12 cellular contexts compared by ENCODE assay signal in genomic region chr17:47829870-47830269, GRCh38. TPM values are rescaled to one million over a fixed set of nuclear protein-coding genes. Genes with fewer than 3 reads are reported as not detected.
DNase-seq lines count a peak whose midpoint lies in the region; ATAC-seq and TF ChIP-seq lines count a peak whose summit lies in the region.
"Had no signal": no experiment of that assay in that cellular context is flagged by ENCODE, and none has a peak within 500 bp of the region (broad histone marks: within the 10 kb centered on the region; RNA-seq: fewer than 3 reads in every experiment).

No MANE protein-coding gene starts in this region.

- DNase-seq in Caki2 (ENCODE audit: low read depth): peak; percentile 76
- no peak for DNase-seq in NB4 (ENCODE audit: low read depth)
- no peak for DNase-seq in activated naive CD4-positive, alpha-beta T cell treated with anti-CD3 and anti-CD28 coated beads, Interleukin-2, amount 50 U/mL, for 72 hours (ENCODE audit: low spot score in 2 of 2)
- peak; percentile 67 for DNase-seq in natural killer cell
- no peak for DNase-seq in heart right ventricle
- DNase-seq in medulla oblongata (ENCODE audit: extremely low spot score): no peak
- DNase-seq: erythroblast, left colon had no signal

- peaks cover 37 to 50% of the 10 kb centered on the region in 2 donors for H3K4me1 Mint-ChIP-seq in natural killer cell

- H3K4me3 ChIP-seq in NB4 (ENCODE audit: low read depth, low read length): peak overlapping the region; percentile 99
- H3K4me3 ChIP-seq in heart right ventricle: peak overlapping the region in 1 of 10 donors; percentile 76

- no peaks in the 10 kb centered on the region for H3K27me3 ChIP-seq in heart right ventricle

- peak in 1 of 2 donors; percentile 14 for ATAC-seq in activated naive CD4-positive, alpha-beta T cell treated with anti-CD3 and anti-CD28 coated beads, Interleukin-2, amount 50 U/mL, for 72 hours
- peak; percentile 68 to 86 (median 80) for ATAC-seq in natural killer cell
- no peak for ATAC-seq in heart right ventricle
- ATAC-seq in GM18858 (IDR thresholded peaks at IDR 0.05; ENCODE audit: unreplicated experiment): no peak
- no peak for ATAC-seq in GM21526 (IDR thresholded peaks at IDR 0.05; ENCODE audit: low FRiP score, unreplicated experiment)
- ATAC-seq: sciatic nerve had no signal

- peaks cover 0 to 44% (median 29%) of the 10 kb centered on the region in 9 donors for H3K36me3 ChIP-seq in heart right ventricle

- peaks cover 14 to 15% of the 10 kb centered on the region in 2 donors for H3K36me3 Mint-ChIP-seq in activated naive CD4-positive, alpha-beta T cell treated with anti-CD3 and anti-CD28 coated beads, Interleukin-2, amount 50 U/mL, for 72 hours
- H3K36me3 Mint-ChIP-seq in natural killer cell: no peaks in the 10 kb centered on the region

- no peaks in the 10 kb centered on the region for H3K9me3 Mint-ChIP-seq in activated naive CD4-positive, alpha-beta T cell treated with anti-CD3 and anti-CD28 coated beads, Interleukin-2, amount 50 U/mL, for 72 hours
- no peaks in the 10 kb centered on the region for H3K9me3 Mint-ChIP-seq in natural killer cell

- TF ChIP-seq POLR2A in NB4 (IDR thresholded peaks at IDR 0.05; ENCODE audit: extremely low read depth, insufficient read length): no peak

- H3K4me1 ChIP-seq in heart right ventricle: peaks cover 8 to 42% (median 29%) of the 10 kb centered on the region in 9 donors

- H3K27ac ChIP-seq in heart right ventricle: peak overlapping the region in 1 of 10 donors; percentile 90

- H3K27me3 Mint-ChIP-seq in natural killer cell (ENCODE audit: low read depth in 2 of 2): no peaks in the 10 kb centered on the region

- no peaks in the 10 kb centered on the region for H3K9me3 ChIP-seq in heart right ventricle

- WGBS in heart right ventricle, 2 donors: 86 to 92% methylated on average over 3 of the region's 3 CpGs

- in situ Hi-C loops in Caki2 (cut with HindIII; ENCODE audit: low pct_unique_long_range_greater_than_20kb, low sequenced_read_pairs): no loop called here

- intact Hi-C loops in natural killer cell (cut with micrococcal nuclease) (loop anchor here (1.0 to 10.0 kb wide), 4 partner anchors 20 to 215 kb away; partner anchors contain the start of genes NFE2L1, PNPO and TBX21), heart right ventricle (cut with DNase I) (loop anchor here in 1 of 10 donors (10.0 kb wide), 1 partner anchor 275 kb away; the partner anchor contains the start of genes CBX1 and SNX11)

- H3K4me3 Mint-ChIP-seq in natural killer cell: peak overlapping the region; percentile 96

- TF ChIP-seq CTCF in NB4 (IDR thresholded peaks at IDR 0.05; ENCODE audit: low read depth, low read length): no peak
- no peak for TF ChIP-seq CTCF in natural killer cell (IDR thresholded peaks at IDR 0.05)
- TF ChIP-seq CTCF in heart right ventricle (IDR thresholded peaks at IDR 0.05): no peak

- H3K27ac Mint-ChIP-seq in activated naive CD4-positive, alpha-beta T cell treated with anti-CD3 and anti-CD28 coated beads, Interleukin-2, amount 50 U/mL, for 72 hours: peak overlapping the region; percentile 66 to 89
- H3K27ac Mint-ChIP-seq in natural killer cell: peak overlapping the region; percentile 96 to 98

RNA-seq across cellular contexts. Expression of gene MRPL10, which starts 1.5 kb away (rescaled TPM):
- total RNA-seq in Caki2 (2014; rRNA removed; shearing (Covaris generic); ENCODE audit: low replicate concordance): 61.4 and 63.9 TPM in 2 replicates
- 10 to 100 TPM; 68.7 to 84.1 TPM for total RNA-seq in activated naive CD4-positive, alpha-beta T cell treated with anti-CD3 and anti-CD28 coated beads, Interleukin-2, amount 50 U/mL, for 72 hours
- total RNA-seq in natural killer cell (100 to 1,000 TPM; 106 to 232 (median 144) TPM), heart right ventricle (10 to 100 TPM; 44.8 to 72.3 (median 62.9) TPM)
- 10 to 100 TPM; 44.2 to 63.6 TPM for polyA plus RNA-seq in heart right ventricle

RNA-seq across cellular contexts. Expression of gene LRRC46, which starts 1.6 kb away (rescaled TPM):
- total RNA-seq in Caki2 (2014; rRNA removed; shearing (Covaris generic); ENCODE audit: low replicate concordance): not detected in 2 replicates
- under 1 TPM; 0.46 to 0.60 TPM for total RNA-seq in activated naive CD4-positive, alpha-beta T cell treated with anti-CD3 and anti-CD28 coated beads, Interleukin-2, amount 50 U/mL, for 72 hours
- total RNA-seq in natural killer cell (1 to 10 TPM; 1.7 to 3.1 (median 2.7) TPM), heart right ventricle (under 1 TPM in 7 of 10 donors, not detected in 3; 0.14 to 0.53 (median 0.34) TPM)
- polyA plus RNA-seq in heart right ventricle: under 1 TPM; 0.19 to 0.95 TPM
- total RNA-seq: G401 had no signal

RNA-seq across cellular contexts. Expression of gene OSBPL7, which starts 8.3 kb away (rescaled TPM):
- total RNA-seq in Caki2 (2014; rRNA removed; shearing (Covaris generic); ENCODE audit: low replicate concordance): 10.0 and 12.4 TPM in 2 replicates
- 10 to 100 TPM; 23.7 to 29.9 TPM for total RNA-seq in activated naive CD4-positive, alpha-beta T cell treated with anti-CD3 and anti-CD28 coated beads, Interleukin-2, amount 50 U/mL, for 72 hours
- total RNA-seq in natural killer cell (100 to 1,000 TPM; 113 to 162 (median 119) TPM), heart right ventricle (1 to 10 TPM; 2.8 to 8.7 (median 5.1) TPM)
- 1 to 10 TPM; 3.1 to 9.6 TPM for polyA plus RNA-seq in heart right ventricle

RNA-seq across cellular contexts. Expression of gene SCRN2, which starts 11.2 kb away (rescaled TPM):
- 46.0 and 52.3 TPM in 2 replicates for total RNA-seq in Caki2 (2014; rRNA removed; shearing (Covaris generic); ENCODE audit: low replicate concordance)
- 10 to 100 TPM; 30.9 to 34.8 TPM for total RNA-seq in activated naive CD4-positive, alpha-beta T cell treated with anti-CD3 and anti-CD28 coated beads, Interleukin-2, amount 50 U/mL, for 72 hours
- 10 to 100 TPM; 33.7 to 38.0 (median 35.7) TPM for total RNA-seq in natural killer cell
- 10 to 100 TPM; 25.6 to 38.2 (median 34.5) TPM for total RNA-seq in heart right ventricle
- 10 to 100 TPM; 20.6 to 82.5 TPM for polyA plus RNA-seq in heart right ventricle

RNA-seq across cellular contexts. Expression of gene SP6, which starts 21.1 kb away (rescaled TPM):
- total RNA-seq in Caki2 (2014; rRNA removed; shearing (Covaris generic); ENCODE audit: low replicate concordance): 2.4 and 4.6 TPM in 2 replicates
- total RNA-seq in activated naive CD4-positive, alpha-beta T cell treated with anti-CD3 and anti-CD28 coated beads, Interleukin-2, amount 50 U/mL, for 72 hours: under 1 TPM; 0.16 to 0.23 TPM
- total RNA-seq in natural killer cell (under 1 TPM in 2 of 3 donors, not detected in 1; 0.09 TPM), heart right ventricle (under 1 TPM; 0.05 to 0.51 (median 0.20) TPM)
- polyA plus RNA-seq in heart right ventricle: 1 to 10 TPM in 1 of 2 donors, under 1 TPM in 1; 0.22 to 1.9 TPM

Comparison
In these comparisons a context has a peak if more than half of its experiments do, and no peak if none do; other contexts are left out.
1. DNase-seq: peak in Caki2 (single experiment) and natural killer cell (single experiment); none in NB4 (single experiment), activated naive CD4-positive, alpha-beta T cell treated with anti-CD3 and anti-CD28 coated beads, Interleukin-2, amount 50 U/mL, for 72 hours (0 of 2), heart right ventricle (0 of 2) and medulla oblongata (single experiment).
2. ATAC-seq: peak in natural killer cell (3 of 3); none in heart right ventricle (0 of 8), GM18858 (single experiment) and GM21526 (single experiment).